In the genomic region with DNA sequence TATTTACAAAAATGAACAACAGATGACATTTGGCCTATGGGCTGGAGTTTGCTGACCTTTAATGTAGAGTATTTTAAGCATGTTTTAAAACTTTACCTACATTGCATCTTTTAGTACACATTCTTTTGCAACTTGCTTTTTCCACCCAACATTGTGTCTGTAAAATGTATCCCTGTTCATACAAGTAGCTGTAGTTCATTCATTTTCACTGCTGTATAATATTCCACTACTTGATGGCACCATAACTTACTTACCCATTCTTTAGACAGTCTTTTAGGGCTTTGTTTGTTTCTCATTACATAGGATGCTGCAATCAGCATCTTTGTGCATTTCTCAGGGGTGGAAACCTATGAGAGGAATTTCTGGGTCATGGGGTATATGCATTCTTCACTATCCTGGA, we compare ENCODE assay signal across 8 cellular contexts.
"Had no signal": no experiment of that assay in that cellular context is flagged by ENCODE, and none has a peak within 500 bp of the region (broad histone marks: within the 10 kb centered on the region; RNA-seq: fewer than 3 reads in every experiment).

No MANE protein-coding gene starts in this region.

- H3K4me1 ChIP-seq: HAP-1 had no signal

- H3K4me3 ChIP-seq: GM23338, HAP-1 had no signal

- H2AFZ ChIP-seq: GM23338 had no signal

- ATAC-seq: GM23338, HCT116 had no signal

- H3K4me2 ChIP-seq: GM23338, KMS-11 had no signal

- H3K4me1 Mint-ChIP-seq: GM23338 had no signal

- H3K27ac Mint-ChIP-seq: GM23338 had no signal

- H3K9me3 ChIP-seq: HAP-1 had no signal

- DNase-seq: H7, IMR-90, Karpas-422, KBM-7 had no signal

- H3K9me3 Mint-ChIP-seq: GM23338 had no signal

- H3K27ac ChIP-seq: KMS-11 had no signal

- H3K36me3 ChIP-seq: HAP-1 had no signal

- H3K4me3 Mint-ChIP-seq: GM23338 had no signal

- H3K9ac ChIP-seq: KMS-11 had no signal
